Comparison of ENCODE assay signal across 12 cellular contexts in the genomic region with DNA sequence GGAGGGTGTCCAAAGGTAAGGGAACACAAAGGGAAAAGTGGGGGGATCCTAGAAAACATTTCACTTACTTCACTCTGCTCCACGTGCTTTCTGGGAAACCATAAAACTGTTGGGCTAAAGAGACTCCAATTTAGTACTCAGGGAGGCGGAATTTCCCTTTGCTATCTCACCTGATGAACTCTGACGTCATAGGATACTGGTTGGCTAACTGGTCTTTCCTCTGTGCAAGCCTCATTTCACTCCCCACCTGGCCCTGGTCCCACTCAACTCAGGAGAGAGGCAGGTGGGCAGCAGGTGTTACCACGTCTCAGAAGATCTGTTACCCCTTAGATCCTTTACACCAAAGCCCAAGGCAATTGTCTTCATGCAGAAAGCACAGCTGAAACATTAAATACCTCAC. TPM values are rescaled to one million over a fixed set of nuclear protein-coding genes. Genes with fewer than 3 reads are reported as not detected.
DNase-seq lines count a peak whose midpoint lies in the region; ATAC-seq and TF ChIP-seq lines count a peak whose summit lies in the region.
"Had no signal": no experiment of that assay in that cellular context is flagged by ENCODE, and none has a peak within 500 bp of the region (broad histone marks: within the 10 kb centered on the region; RNA-seq: fewer than 3 reads in every experiment).

No MANE protein-coding gene starts in this region.

- H3K36me3 ChIP-seq in GM06990 (ENCODE audit: control insufficient read depth, insufficient read depth, low read length) (no peaks in the 10 kb centered on the region), lower lobe of right lung (no peaks in the 10 kb centered on the region)
- H3K36me3 ChIP-seq: upper lobe of left lung had no signal

- no peak for TF ChIP-seq CTCF in GM06990 (IDR thresholded peaks at IDR 0.05; ENCODE audit: insufficient read depth, low read length, poor library complexity, severe bottlenecking)
- TF ChIP-seq CTCF in lower lobe of right lung (IDR thresholded peaks at IDR 0.05) = no peak

- no peaks in the 10 kb centered on the region for H3K4me1 ChIP-seq in lower lobe of right lung

- ATAC-seq in GM19397 (IDR thresholded peaks at IDR 0.05; ENCODE audit: unreplicated experiment) (peak; percentile 32), HG03439 (IDR thresholded peaks at IDR 0.05; ENCODE audit: unreplicated experiment) (peak; percentile 22), lower lobe of right lung (no peak), HG03280 (IDR thresholded peaks at IDR 0.05; ENCODE audit: unreplicated experiment) (no peak)

- H3K27ac ChIP-seq in lower lobe of right lung = no peak overlapping the region
- H3K27ac ChIP-seq: foreskin keratinocyte, upper lobe of left lung had no signal

- no peaks in the 10 kb centered on the region for H3K27me3 ChIP-seq in GM06990 (replicated peaks; ENCODE audit: control insufficient read depth, insufficient read depth, low read length)
- H3K27me3 ChIP-seq in lower lobe of right lung (ENCODE audit: low read depth) = no peaks in the 10 kb centered on the region
- H3K27me3 ChIP-seq: foreskin keratinocyte, upper lobe of left lung had no signal

- H3K4me3 ChIP-seq in GM06990 (replicated peaks; ENCODE audit: low read depth, low read length) (no peak overlapping the region), lower lobe of right lung (no peak overlapping the region)
- H3K4me3 ChIP-seq: upper lobe of left lung had no signal

- DNase-seq in GM06990 (ENCODE audit: extremely low read depth, insufficient read length) = peak; percentile 58
- peak; percentile 66 for DNase-seq in SHP77 treated with DMSO at 0.1 percent for 48 hours (lab: John Stamatoyannopoulos, UW)
- DNase-seq in lower lobe of right lung = no peak
- DNase-seq in cerebellar cortex (ENCODE audit: low spot score) = no peak
- no peak for DNase-seq in ureter (ENCODE audit: low spot score)
- DNase-seq: activated gamma-delta T cell treated with Interleukin-2 at 50 U/mL for 16 hours, foreskin keratinocyte, posterior cingulate gyrus, upper lobe of left lung had no signal

- intact Hi-C loops in lower lobe of right lung (cut with DNase I) = no loop called here

- H3K9me3 ChIP-seq in lower lobe of right lung = no peaks in the 10 kb centered on the region
- H3K9me3 ChIP-seq: upper lobe of left lung had no signal

RNA-seq across cellular contexts. Expression of a gene that starts 51.8 kb away (rescaled TPM):
- total RNA-seq in lower lobe of right lung (1.6 TPM), ureter (4.9 TPM)

Comparison
In these comparisons a context has a peak if more than half of its experiments do, and no peak if none do; other contexts are left out.
1. DNase-seq: peak in GM06990 (single experiment) and SHP77 treated with DMSO at 0.1 percent for 48 hours (single experiment); none in lower lobe of right lung (single experiment), cerebellar cortex (single experiment) and ureter (single experiment).
2. ATAC-seq: peak in GM19397 (single experiment) and HG03439 (single experiment); none in lower lobe of right lung (0 of 2) and HG03280 (single experiment).